ENCODE assay signal across 1 cellular context in the genomic region with DNA sequence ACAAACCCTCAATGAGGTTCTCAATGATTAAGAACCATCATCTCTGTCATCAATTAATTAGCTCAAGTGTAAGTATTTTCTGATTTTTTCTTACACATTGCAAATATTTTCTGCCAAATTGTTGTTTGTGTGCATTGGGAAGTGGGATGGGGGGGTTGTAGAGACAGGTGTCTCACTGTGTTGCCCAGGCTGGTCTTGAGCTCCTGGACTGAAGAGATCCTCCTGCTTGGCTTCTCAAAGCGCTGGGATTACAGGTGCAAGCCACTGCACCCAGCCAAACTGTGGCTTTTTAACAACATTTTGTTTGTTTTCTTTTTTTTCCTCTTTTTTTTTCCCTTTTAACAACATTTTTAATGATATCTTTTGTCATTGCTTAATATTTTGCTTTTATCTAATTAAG.
TF ChIP-seq lines count a peak whose summit lies in the region.

No MANE protein-coding gene starts in this region.

TF ChIP-seq in H1, 55 proteins besides CTCF, POLR2A, EP300 and RAD21:
- TF ChIP-seq EGR1 (IDR thresholded peaks at IDR 0.05; ENCODE audit: borderline replicate concordance, low read depth, low read length) (no peak), TAF7 (optimal IDR thresholded peaks at IDR 0.05; ENCODE audit: borderline replicate concordance, low read depth, low read length) (no peak), RBBP5 (IDR thresholded peaks at IDR 0.05; ENCODE audit: borderline replicate concordance, low read depth, low read length) (no peak), GABPA (IDR thresholded peaks at IDR 0.05; ENCODE audit: borderline replicate concordance, insufficient read depth, low read length) (no peak), ZNF274 (IDR thresholded peaks at IDR 0.05; ENCODE audit: borderline replicate concordance, extremely low read depth, low read length) (no peak), CBX8 (IDR thresholded peaks at IDR 0.05; ENCODE audit: borderline replicate concordance, low read depth, low read length) (no peak)
- TF ChIP-seq, protein P1, sequence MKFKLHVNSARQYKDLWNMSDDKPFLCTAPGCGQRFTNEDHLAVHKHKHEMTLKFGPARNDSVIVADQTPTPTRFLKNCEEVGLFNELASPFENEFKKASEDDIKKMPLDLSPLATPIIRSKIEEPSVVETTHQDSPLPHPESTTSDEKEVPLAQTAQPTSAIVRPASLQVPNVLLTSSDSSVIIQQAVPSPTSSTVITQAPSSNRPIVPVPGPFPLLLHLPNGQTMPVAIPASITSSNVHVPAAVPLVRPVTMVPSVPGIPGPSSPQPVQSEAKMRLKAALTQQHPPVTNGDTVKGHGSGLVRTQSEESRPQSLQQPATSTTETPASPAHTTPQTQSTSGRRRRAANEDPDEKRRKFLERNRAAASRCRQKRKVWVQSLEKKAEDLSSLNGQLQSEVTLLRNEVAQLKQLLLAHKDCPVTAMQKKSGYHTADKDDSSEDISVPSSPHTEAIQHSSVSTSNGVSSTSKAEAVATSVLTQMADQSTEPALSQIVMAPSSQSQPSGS (IDR thresholded peaks at IDR 0.05; ENCODE audit: low read length) = no peak
